21 cellular contexts compared by ENCODE assay signal in genomic region chr6:6913346-6913745, GRCh38.
"Had no signal": no experiment of that assay in that cellular context is flagged by ENCODE, and none has a peak within 500 bp of the region (broad histone marks: within the 10 kb centered on the region; RNA-seq: fewer than 3 reads in every experiment).

No MANE protein-coding gene starts in this region.

- H3K9me3 ChIP-seq: esophagus muscularis mucosa, gastroesophageal sphincter, mucosa of descending colon, ovary, tibial nerve, upper lobe of right lung, vagina had no signal

- H3K36me3 Mint-ChIP-seq: immature natural killer cell; naive thymus-derived CD8-positive, alpha-beta T cell; neural progenitor cell; stimulated activated effector memory CD8-positive, alpha-beta T cell treated with anti-CD3 and anti-CD28 coated beads, Interleukin-12 subunit alpha, Interleukin-12 subunit beta, amount 100 ng/mL, for 72 hours had no signal

- DNase-seq: effector memory CD8-positive, alpha-beta T cell; glutamatergic neuron; immature natural killer cell; kidney; left cardiac atrium; mucosa of descending colon; naive thymus-derived CD8-positive, alpha-beta T cell; nucleus accumbens; ovary; stimulated activated CD4-positive, alpha-beta T cell treated with anti-CD3 and anti-CD28 coated beads, Interleukin-4, amount 100 ng/mL, for 1 hour; stimulated activated CD8-positive, alpha-beta memory T cell treated with anti-CD3 and anti-CD28 coated beads, Interleukin-4, amount 100 ng/mL, for 48 hours; stimulated activated naive CD8-positive, alpha-beta T cell treated with anti-CD3 and anti-CD28 coated beads, Interleukin-15, Interleukin-2, amounts not matched to agents 100 U/mL and 50 U/mL, for 24 hours; upper lobe of right lung had no signal

- H3K9me3 Mint-ChIP-seq: effector memory CD8-positive, alpha-beta T cell; immature natural killer cell; naive thymus-derived CD8-positive, alpha-beta T cell; neural progenitor cell; stimulated activated effector memory CD8-positive, alpha-beta T cell treated with anti-CD3 and anti-CD28 coated beads, Interleukin-12 subunit alpha, Interleukin-12 subunit beta, amount 100 ng/mL, for 72 hours had no signal

- H3K4me3 Mint-ChIP-seq: effector memory CD8-positive, alpha-beta T cell; immature natural killer cell; naive thymus-derived CD8-positive, alpha-beta T cell; neural progenitor cell; stimulated activated effector memory CD8-positive, alpha-beta T cell treated with anti-CD3 and anti-CD28 coated beads, Interleukin-12 subunit alpha, Interleukin-12 subunit beta, amount 100 ng/mL, for 72 hours had no signal

- H3K4me3 ChIP-seq: esophagus muscularis mucosa, gastroesophageal sphincter, mucosa of descending colon, neural progenitor cell, ovary, smooth muscle cell, tibial nerve, upper lobe of right lung, vagina had no signal

- H3K9ac ChIP-seq: neural progenitor cell had no signal

- ATAC-seq: effector memory CD8-positive, alpha-beta T cell; gastroesophageal sphincter; left cardiac atrium; mucosa of descending colon; naive thymus-derived CD8-positive, alpha-beta T cell; stimulated activated effector memory CD8-positive, alpha-beta T cell treated with anti-CD3 and anti-CD28 coated beads, Interleukin-12 subunit alpha, Interleukin-12 subunit beta, amount 100 ng/mL, for 72 hours; stimulated activated naive CD8-positive, alpha-beta T cell treated with anti-CD3 and anti-CD28 coated beads, Interleukin-15, Interleukin-2, amounts not matched to agents 100 U/mL and 50 U/mL, for 24 hours; upper lobe of right lung had no signal

- H3K36me3 ChIP-seq: esophagus muscularis mucosa, gastroesophageal sphincter, neural progenitor cell, ovary, tibial nerve, upper lobe of right lung, vagina had no signal

- H3K27ac Mint-ChIP-seq: effector memory CD8-positive, alpha-beta T cell; immature natural killer cell; neural progenitor cell; stimulated activated effector memory CD8-positive, alpha-beta T cell treated with anti-CD3 and anti-CD28 coated beads, Interleukin-12 subunit alpha, Interleukin-12 subunit beta, amount 100 ng/mL, for 72 hours had no signal

- H3K27ac ChIP-seq: epithelial cell of prostate, esophagus muscularis mucosa, gastroesophageal sphincter, neural progenitor cell, ovary, tibial nerve, upper lobe of right lung, vagina had no signal

- H3K27me3 ChIP-seq: neural progenitor cell, ovary, tibial nerve, upper lobe of right lung, vagina had no signal
